In genomic region chr4:47065099-47065498, GRCh38 we compare ENCODE assay signal across 21 cellular contexts. TPM values are rescaled to one million over a fixed set of nuclear protein-coding genes. Genes with fewer than 3 reads are reported as not detected.
DNase-seq lines count a peak whose midpoint lies in the region; ATAC-seq, FAIRE-seq and TF ChIP-seq lines count a peak whose summit lies in the region.
"Had no signal": no experiment of that assay in that cellular context is flagged by ENCODE, and none has a peak within 500 bp of the region (broad histone marks: within the 10 kb centered on the region; RNA-seq: fewer than 3 reads in every experiment).

No MANE protein-coding gene starts in this region.

- peaks cover 10% of the 10 kb centered on the region for H3K4me1 Mint-ChIP-seq in astrocyte (ENCODE audit: low read depth, unreplicated experiment)

- H3K4me3 ChIP-seq in astrocyte (ENCODE audit: insufficient read depth, low read depth, low read length): no peak overlapping the region
- no peak overlapping the region for H3K4me3 ChIP-seq in fibroblast of pulmonary artery (replicated peaks; ENCODE audit: low read depth, low read length)
- H3K4me3 ChIP-seq: GM12878, GM23248, PC-9 had no signal

- no peak overlapping the region for H3K27ac Mint-ChIP-seq in astrocyte (ENCODE audit: unreplicated experiment)
- H3K27ac Mint-ChIP-seq: CD8-positive, alpha-beta T cell had no signal

- no peak overlapping the region for H3K4me3 Mint-ChIP-seq in astrocyte (ENCODE audit: unreplicated experiment)
- H3K4me3 Mint-ChIP-seq: CD8-positive, alpha-beta T cell had no signal

- no peak overlapping the region for H3K27ac ChIP-seq in astrocyte (ENCODE audit: low read depth, low read length)
- H3K27ac ChIP-seq: GM23248, PC-9 had no signal

- H3K9me3 Mint-ChIP-seq in astrocyte (ENCODE audit: unreplicated experiment): no peaks in the 10 kb centered on the region
- H3K9me3 Mint-ChIP-seq: CD8-positive, alpha-beta T cell had no signal

- no peaks in the 10 kb centered on the region for H3K36me3 Mint-ChIP-seq in astrocyte (ENCODE audit: low read depth, unreplicated experiment)
- H3K36me3 Mint-ChIP-seq: CD8-positive, alpha-beta T cell had no signal

- H3K4me2 ChIP-seq in astrocyte (ENCODE audit: low read length): no peak overlapping the region
- H3K4me2 ChIP-seq: PC-9 had no signal

- ATAC-seq in left cardiac atrium: no peak
- ATAC-seq: CD8-positive, alpha-beta T cell; GM12878 had no signal

- no peak for FAIRE-seq in astrocyte (lab: Jason Lieb, UNC)
- FAIRE-seq: D721Med, GM12878 had no signal

- H3K79me2 ChIP-seq in astrocyte (ENCODE audit: insufficient read depth, low read length): no peaks in the 10 kb centered on the region

- H3K27me3 ChIP-seq in astrocyte (ENCODE audit: insufficient read depth, low read length): no peaks in the 10 kb centered on the region
- H3K27me3 ChIP-seq: BE2C had no signal

- H3K27me3 Mint-ChIP-seq in astrocyte (ENCODE audit: low read depth, unreplicated experiment): no peaks in the 10 kb centered on the region

- DNase-seq in astrocyte (ENCODE audit: low read depth): peak; percentile 76
- DNase-seq in fibroblast of pulmonary artery (ENCODE audit: low read depth): peak; percentile 54
- peak; percentile 30 for DNase-seq in middle frontal gyrus (ENCODE audit: extremely low spot score, low spot score)
- no peak for DNase-seq in NCI-H1930 (lab: John Stamatoyannopoulos, UW)
- no peak for DNase-seq in activated CD4-positive, CD25-positive, alpha-beta regulatory T cell (lab: John Stamatoyannopoulos, UW)
- no peak for DNase-seq in activated CD4-positive, alpha-beta T cell treated with anti-CD3 and anti-CD28 coated beads for 1 hour
- DNase-seq in left cardiac atrium: no peak
- DNase-seq: BE2C; CD8-positive, alpha-beta T cell; DND-41; GDM1; GM23248; HCEC 1CT; KG1; NCI-H1436 treated with DMSO at 0.1 percent for 48 hours; NCI-H2081; NCI-H510A treated with DMSO at 0.1 percent for 48 hours; NCI-H82; PC-9 had no signal

- no peaks in the 10 kb centered on the region for H4K20me1 ChIP-seq in astrocyte (ENCODE audit: insufficient read depth, low read length)

- TF ChIP-seq CTCF in astrocyte (IDR thresholded peaks at IDR 0.05; ENCODE audit: insufficient read depth, low read depth, low read length) (no peak), fibroblast of pulmonary artery (IDR thresholded peaks at IDR 0.05; ENCODE audit: low read length, missing control alignments) (no peak)

- no peaks in the 10 kb centered on the region for H3K9me3 ChIP-seq in astrocyte (ENCODE audit: insufficient read depth, low read depth, low read length)
- H3K9me3 ChIP-seq: BE2C had no signal

- H3K36me3 ChIP-seq in astrocyte (ENCODE audit: insufficient read depth, low read length): no peaks in the 10 kb centered on the region
- H3K36me3 ChIP-seq: BE2C had no signal

- H2AFZ ChIP-seq in astrocyte (ENCODE audit: low read depth, low read length): no peak overlapping the region
- H2AFZ ChIP-seq: GM23248, PC-9 had no signal

- intact Hi-C loops in left cardiac atrium (cut with DNase I): no loop called here

- H3K4me1 ChIP-seq in astrocyte (ENCODE audit: insufficient read depth, low read length): peaks cover 9% of the 10 kb centered on the region
- H3K4me1 ChIP-seq: BE2C had no signal

- H3K9ac ChIP-seq in astrocyte (ENCODE audit: low read length): no peak overlapping the region
- H3K9ac ChIP-seq: GM23248 had no signal

RNA-seq across cellular contexts. Expression of gene GABRB1, which starts 33.7 kb away (rescaled TPM):
- total RNA-seq in astrocyte (not detected in 2 replicates), left cardiac atrium (1 to 10 TPM; 2.5 to 4.4 TPM)
- total RNA-seq: CD8-positive, alpha-beta T cell; GM23248; PC-9 had no signal

Comparison
In these comparisons a context has a peak if more than half of its experiments do, and no peak if none do; other contexts are left out.
1. DNase-seq: peak in astrocyte (single experiment), fibroblast of pulmonary artery (single experiment) and middle frontal gyrus (single experiment); none in NCI-H1930 (0 of 2), activated CD4-positive, CD25-positive, alpha-beta regulatory T cell (0 of 4), activated CD4-positive, alpha-beta T cell treated with anti-CD3 and anti-CD28 coated beads for 1 hour (single experiment) and left cardiac atrium (single experiment).